ENCODE assay signal across 1 cellular context in the genomic region with DNA sequence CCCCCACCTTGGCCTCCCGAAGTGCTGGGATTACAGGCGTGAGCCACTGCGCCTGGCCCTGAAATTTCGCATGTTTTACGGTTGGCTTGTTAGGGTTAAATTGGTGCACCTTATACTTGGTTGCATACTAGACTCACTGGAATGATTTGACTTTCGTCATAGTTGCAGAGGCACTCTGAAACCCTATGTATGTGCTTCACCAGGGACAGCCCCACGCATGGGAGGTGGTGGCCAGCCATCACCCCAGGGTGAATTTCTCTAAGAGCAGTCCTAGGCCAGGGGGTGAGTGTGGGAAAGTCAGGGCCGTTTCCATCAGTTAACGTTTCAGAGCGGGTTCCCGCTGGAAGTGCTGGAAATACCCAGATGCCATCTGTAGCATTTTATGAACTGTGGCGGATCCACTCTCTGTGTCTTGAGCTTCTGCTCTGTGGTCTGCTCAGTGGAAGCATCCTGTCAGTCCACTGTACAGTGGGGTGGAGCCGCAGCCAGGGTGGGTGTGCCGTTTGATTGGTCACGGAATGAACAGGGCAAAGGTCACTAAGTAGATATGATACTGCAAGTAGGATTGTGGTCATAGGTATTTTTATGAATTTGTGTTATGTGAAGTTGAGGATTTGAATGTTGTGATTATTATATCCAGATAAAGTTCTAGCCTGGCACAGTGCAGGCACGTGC.
TF ChIP-seq lines count a peak whose summit lies in the region.

No MANE protein-coding gene starts in this region.

TF ChIP-seq in GM12878, 131 proteins besides CTCF, POLR2A, EP300 and RAD21:
- TF ChIP-seq, protein P1, sequence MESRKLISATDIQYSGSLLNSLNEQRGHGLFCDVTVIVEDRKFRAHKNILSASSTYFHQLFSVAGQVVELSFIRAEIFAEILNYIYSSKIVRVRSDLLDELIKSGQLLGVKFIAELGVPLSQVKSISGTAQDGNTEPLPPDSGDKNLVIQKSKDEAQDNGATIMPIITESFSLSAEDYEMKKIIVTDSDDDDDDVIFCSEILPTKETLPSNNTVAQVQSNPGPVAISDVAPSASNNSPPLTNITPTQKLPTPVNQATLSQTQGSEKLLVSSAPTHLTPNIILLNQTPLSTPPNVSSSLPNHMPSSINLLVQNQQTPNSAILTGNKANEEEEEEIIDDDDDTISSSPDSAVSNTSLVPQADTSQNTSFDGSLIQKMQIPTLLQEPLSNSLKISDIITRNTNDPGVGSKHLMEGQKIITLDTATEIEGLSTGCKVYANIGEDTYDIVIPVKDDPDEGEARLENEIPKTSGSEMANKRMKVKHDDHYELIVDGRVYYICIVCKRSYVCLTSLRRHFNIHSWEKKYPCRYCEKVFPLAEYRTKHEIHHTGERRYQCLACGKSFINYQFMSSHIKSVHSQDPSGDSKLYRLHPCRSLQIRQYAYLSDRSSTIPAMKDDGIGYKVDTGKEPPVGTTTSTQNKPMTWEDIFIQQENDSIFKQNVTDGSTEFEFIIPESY (IDR thresholded peaks at IDR 0.05), result peak; percentile 16; the same call in 1 of the 2 replicates
- TF ChIP-seq ZNF217 (IDR thresholded peaks at IDR 0.05) (no peak), NR2F1 (conservative IDR thresholded peaks at IDR 0.05) (0 out of 2 replicates have a peak, but pooled peaks have one; percentile 18), HCFC1 (IDR thresholded peaks at IDR 0.05; ENCODE audit: low read length) (no peak), ZNF384 (IDR thresholded peaks at IDR 0.05; ENCODE audit: borderline replicate concordance, low read depth, low read length) (no peak)
- TF ChIP-seq, protein P2, sequence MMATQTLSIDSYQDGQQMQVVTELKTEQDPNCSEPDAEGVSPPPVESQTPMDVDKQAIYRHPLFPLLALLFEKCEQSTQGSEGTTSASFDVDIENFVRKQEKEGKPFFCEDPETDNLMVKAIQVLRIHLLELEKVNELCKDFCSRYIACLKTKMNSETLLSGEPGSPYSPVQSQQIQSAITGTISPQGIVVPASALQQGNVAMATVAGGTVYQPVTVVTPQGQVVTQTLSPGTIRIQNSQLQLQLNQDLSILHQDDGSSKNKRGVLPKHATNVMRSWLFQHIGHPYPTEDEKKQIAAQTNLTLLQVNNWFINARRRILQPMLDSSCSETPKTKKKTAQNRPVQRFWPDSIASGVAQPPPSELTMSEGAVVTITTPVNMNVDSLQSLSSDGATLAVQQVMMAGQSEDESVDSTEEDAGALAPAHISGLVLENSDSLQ (IDR thresholded peaks at IDR 0.05), result peak; percentile 19; the same call in 1 of the 2 replicates
